In the genomic region with DNA sequence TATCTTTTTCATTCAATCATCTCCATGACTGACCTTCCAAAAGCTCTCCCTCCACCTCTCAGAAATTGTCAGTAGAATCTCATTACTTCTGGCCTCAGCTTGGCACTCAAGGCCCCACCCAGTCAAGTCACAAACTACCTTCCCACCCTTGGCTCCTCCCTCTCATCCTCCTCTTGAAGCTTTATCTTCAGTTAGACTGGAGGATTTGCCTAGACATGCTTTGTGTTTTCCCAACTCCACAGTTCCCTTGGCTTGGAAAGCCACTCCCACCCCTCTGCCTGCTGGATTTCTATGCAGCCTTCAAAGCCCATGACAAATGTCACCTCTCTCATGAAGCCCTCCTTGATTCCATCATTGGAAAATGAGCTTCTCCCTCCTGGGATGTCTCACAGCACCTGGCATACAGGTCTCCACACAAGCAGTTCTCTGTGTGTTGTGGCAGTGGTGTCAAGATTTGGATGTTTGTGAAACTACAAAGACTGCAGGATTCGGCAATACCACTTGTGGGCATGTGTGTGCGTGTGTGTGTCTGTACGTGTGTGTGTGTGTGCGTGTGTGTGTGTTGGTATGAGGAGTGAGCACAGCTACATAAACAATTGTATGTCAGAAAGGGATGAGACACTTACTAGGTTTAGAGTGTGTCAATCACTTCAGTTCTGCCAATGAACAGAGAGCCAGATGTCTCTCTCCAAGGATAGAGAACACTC, we compare ENCODE assay signal across 1 cellular context.
TF ChIP-seq lines count a peak whose summit lies in the region.

No MANE protein-coding gene starts in this region.

TF ChIP-seq in HCT116, 20 proteins besides CTCF, POLR2A, EP300 and RAD21:
- TF ChIP-seq CEBPB (IDR thresholded peaks at IDR 0.05; ENCODE audit: low read depth), result no peak
